In the genomic region with DNA sequence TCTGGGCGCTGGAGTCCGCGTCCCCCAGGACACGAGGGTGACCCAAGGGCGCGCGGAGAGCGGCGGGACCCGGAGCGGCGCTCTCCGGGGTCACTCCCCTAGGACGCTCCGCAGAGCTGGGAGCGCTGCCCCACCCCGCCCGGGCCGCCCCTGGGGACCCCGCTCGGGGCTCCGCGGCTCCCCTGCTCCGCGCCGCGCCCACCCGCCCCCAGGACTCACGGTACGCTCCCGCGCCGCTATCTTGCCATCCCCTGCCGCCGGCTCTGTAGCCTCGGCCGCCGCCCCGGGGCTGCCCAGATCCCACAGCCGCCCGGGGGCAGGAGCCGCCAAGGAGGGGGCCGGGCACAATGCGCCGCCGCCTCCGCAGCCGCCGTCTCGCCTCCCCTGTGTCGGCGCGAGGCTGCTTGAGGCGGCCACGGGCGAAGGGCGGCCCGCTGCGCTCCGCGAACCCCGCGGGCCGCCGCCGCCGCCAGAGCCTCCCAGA, we compare ENCODE assay signal across 1 cellular context.
TF ChIP-seq lines count a peak whose summit lies in the region.

No MANE protein-coding gene starts in this region.

TF ChIP-seq in HCT116, 20 proteins besides CTCF, POLR2A, EP300 and RAD21 (continued from another document):
- TF ChIP-seq, protein P1, sequence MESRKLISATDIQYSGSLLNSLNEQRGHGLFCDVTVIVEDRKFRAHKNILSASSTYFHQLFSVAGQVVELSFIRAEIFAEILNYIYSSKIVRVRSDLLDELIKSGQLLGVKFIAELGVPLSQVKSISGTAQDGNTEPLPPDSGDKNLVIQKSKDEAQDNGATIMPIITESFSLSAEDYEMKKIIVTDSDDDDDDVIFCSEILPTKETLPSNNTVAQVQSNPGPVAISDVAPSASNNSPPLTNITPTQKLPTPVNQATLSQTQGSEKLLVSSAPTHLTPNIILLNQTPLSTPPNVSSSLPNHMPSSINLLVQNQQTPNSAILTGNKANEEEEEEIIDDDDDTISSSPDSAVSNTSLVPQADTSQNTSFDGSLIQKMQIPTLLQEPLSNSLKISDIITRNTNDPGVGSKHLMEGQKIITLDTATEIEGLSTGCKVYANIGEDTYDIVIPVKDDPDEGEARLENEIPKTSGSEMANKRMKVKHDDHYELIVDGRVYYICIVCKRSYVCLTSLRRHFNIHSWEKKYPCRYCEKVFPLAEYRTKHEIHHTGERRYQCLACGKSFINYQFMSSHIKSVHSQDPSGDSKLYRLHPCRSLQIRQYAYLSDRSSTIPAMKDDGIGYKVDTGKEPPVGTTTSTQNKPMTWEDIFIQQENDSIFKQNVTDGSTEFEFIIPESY (IDR thresholded peaks at IDR 0.05; ENCODE audit: extremely low read depth, insufficient replicate concordance, low read length), result no peak
- TF ChIP-seq CBX3 (IDR thresholded peaks at IDR 0.05; ENCODE audit: low read depth) (no peak), ZFX (IDR thresholded peaks at IDR 0.05) (no peak), YY1 (IDR thresholded peaks at IDR 0.05; ENCODE audit: extremely low read depth, insufficient replicate concordance, low read depth, low read length) (no peak), POLR2AphosphoS5 (IDR thresholded peaks at IDR 0.05; ENCODE audit: low read depth, low read length) (no peak; the same call in 1 of the 2 replicates)
- TF ChIP-seq, protein P2, sequence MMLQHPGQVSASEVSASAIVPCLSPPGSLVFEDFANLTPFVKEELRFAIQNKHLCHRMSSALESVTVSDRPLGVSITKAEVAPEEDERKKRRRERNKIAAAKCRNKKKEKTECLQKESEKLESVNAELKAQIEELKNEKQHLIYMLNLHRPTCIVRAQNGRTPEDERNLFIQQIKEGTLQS (IDR thresholded peaks at IDR 0.05), result no peak
